ENCODE assay signal across 1 cellular context in the genomic region with DNA sequence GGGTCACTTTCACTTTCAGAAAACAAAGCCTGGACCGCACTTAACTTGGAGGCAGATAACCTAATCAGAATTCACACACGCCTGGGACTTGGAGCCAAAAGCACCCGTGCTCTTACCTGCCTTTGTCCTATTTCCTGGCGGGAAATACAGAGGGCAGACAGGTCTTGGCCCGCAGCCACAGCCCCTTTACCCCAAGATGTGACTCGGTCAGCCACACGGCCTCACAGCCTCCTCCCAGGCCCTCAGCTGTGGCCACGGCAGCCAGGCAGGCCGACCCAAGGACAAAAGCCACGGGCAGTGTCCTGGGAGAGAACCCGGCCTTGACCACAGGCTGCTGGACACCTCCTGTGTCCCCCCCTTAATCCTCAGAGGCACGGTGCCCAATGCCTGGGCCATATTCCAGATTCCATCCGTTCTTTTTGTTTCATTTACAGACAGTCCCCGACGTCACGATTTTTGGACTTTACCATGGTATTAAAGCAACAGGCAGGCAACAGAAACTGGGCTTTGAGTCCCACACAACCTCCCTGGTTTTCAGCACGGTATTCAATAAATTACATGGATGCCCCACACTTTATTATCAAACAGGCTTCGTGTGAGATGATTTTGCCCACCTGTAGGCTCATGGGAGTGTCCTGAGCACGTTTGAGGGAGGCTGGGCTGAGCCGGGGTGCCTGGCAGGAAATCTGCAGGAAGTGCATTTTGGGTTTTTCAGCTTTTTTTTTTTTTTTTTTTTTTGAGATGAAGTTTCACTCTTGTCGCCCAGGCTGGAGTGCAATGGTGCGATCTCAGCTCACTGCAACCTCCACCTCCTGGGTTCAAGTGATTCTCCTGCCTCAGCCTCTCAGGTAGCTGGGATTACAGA.
TF ChIP-seq lines count a peak whose summit lies in the region.

No MANE protein-coding gene starts in this region.

TF ChIP-seq in WTC11, 78 proteins besides CTCF, POLR2A, EP300 and RAD21 (continued from another document):
- TF ChIP-seq, protein P1, sequence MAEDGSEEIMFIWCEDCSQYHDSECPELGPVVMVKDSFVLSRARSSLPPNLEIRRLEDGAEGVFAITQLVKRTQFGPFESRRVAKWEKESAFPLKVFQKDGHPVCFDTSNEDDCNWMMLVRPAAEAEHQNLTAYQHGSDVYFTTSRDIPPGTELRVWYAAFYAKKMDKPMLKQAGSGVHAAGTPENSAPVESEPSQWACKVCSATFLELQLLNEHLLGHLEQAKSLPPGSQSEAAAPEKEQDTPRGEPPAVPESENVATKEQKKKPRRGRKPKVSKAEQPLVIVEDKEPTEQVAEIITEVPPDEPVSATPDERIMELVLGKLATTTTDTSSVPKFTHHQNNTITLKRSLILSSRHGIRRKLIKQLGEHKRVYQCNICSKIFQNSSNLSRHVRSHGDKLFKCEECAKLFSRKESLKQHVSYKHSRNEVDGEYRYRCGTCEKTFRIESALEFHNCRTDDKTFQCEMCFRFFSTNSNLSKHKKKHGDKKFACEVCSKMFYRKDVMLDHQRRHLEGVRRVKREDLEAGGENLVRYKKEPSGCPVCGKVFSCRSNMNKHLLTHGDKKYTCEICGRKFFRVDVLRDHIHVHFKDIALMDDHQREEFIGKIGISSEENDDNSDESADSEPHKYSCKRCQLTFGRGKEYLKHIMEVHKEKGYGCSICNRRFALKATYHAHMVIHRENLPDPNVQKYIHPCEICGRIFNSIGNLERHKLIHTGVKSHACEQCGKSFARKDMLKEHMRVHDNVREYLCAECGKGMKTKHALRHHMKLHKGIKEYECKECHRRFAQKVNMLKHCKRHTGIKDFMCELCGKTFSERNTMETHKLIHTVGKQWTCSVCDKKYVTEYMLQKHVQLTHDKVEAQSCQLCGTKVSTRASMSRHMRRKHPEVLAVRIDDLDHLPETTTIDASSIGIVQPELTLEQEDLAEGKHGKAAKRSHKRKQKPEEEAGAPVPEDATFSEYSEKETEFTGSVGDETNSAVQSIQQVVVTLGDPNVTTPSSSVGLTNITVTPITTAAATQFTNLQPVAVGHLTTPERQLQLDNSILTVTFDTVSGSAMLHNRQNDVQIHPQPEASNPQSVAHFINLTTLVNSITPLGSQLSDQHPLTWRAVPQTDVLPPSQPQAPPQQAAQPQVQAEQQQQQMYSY (CRISPR knock-in tag; IDR thresholded peaks at IDR 0.05): no peak
- TF ChIP-seq, protein P2, sequence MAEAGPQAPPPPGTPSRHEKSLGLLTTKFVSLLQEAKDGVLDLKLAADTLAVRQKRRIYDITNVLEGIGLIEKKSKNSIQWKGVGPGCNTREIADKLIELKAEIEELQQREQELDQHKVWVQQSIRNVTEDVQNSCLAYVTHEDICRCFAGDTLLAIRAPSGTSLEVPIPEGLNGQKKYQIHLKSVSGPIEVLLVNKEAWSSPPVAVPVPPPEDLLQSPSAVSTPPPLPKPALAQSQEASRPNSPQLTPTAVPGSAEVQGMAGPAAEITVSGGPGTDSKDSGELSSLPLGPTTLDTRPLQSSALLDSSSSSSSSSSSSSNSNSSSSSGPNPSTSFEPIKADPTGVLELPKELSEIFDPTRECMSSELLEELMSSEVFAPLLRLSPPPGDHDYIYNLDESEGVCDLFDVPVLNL (CRISPR knock-in tag; IDR thresholded peaks at IDR 0.05; ENCODE audit: borderline replicate concordance, low read depth): no peak
- TF ChIP-seq ZBTB21 (CRISPR knock-in tag; IDR thresholded peaks at IDR 0.05; ENCODE audit: borderline replicate concordance): no peak
- TF ChIP-seq ELF4 (CRISPR knock-in tag; IDR thresholded peaks at IDR 0.05; ENCODE audit: low read depth): no peak
- TF ChIP-seq TCF7 (CRISPR knock-in tag; IDR thresholded peaks at IDR 0.05; ENCODE audit: low read depth): no peak
- no peak for TF ChIP-seq SOX15 (CRISPR knock-in tag; IDR thresholded peaks at IDR 0.05)
